ENCODE assay signal across 8 cellular contexts in genomic region chr9:7626571-7627029, GRCh38.
A peak's percentile ranks its signal among the peaks of the same experiment; 100 is the strongest.
DNase-seq lines count a peak whose midpoint lies in the region; ATAC-seq lines count a peak whose summit lies in the region.
"Not testable (repeated sequence)": the region's sequence is repeated elsewhere in the genome, so short reads cannot be mapped to it uniquely, and the experiment has no call there.

No MANE protein-coding gene starts in this region.

- POLR2A ChIA-PET in naive thymus-derived CD4-positive, alpha-beta T cell (lab: Charles Lee), result interaction anchor here (0.9 to 2.7 kb wide), 4 partner anchors 9 to 163 kb away, joined by 3 to 16 read pairs (median 3); no protein-coding TSS in a partner anchor

- DNase-seq in T-helper 9 cell, result peak; percentile 23
- peak; percentile 65 for DNase-seq in activated CD8-positive, alpha-beta memory T cell treated with anti-CD3 and anti-CD28 coated beads for 24 hours
- peak; percentile 42 for DNase-seq in activated effector memory CD4-positive, alpha-beta T cell treated with Interleukin-2 at 50 U/mL for 16 hours
- DNase-seq in effector CD8-positive, alpha-beta T cell (lab: John Stamatoyannopoulos, UW), result peak; percentile 5
- DNase-seq in naive thymus-derived CD4-positive, alpha-beta T cell, result peak; percentile 9 to 84 (median 74)
- peak in 2 of 3 experiments; percentile 4 to 25 for DNase-seq in stimulated activated CD4-positive, alpha-beta T cell treated with anti-CD3 and anti-CD28 coated beads, TNF-alpha, amount 100 ng/mL, for 24 hours (ENCODE audit: low read depth in 3 of 3)
- DNase-seq in stimulated activated naive CD8-positive, alpha-beta T cell treated with anti-CD3 and anti-CD28 coated beads, Interleukin-15, amount 100 ng/mL, for 72 hours, result peak; percentile 6 to 43

- H3K27me3 ChIP-seq in naive thymus-derived CD4-positive, alpha-beta T cell (ENCODE audit: control insufficient read depth in 2 of 2, insufficient read depth in 2 of 2, low read length in 2 of 2), result not testable (repeated sequence)

- H3K36me3 Mint-ChIP-seq in naive thymus-derived CD4-positive, alpha-beta T cell, result peaks cover 29 to 56% (median 39%) of the 10 kb centered on the region in 5 donors

- H3K4me3 Mint-ChIP-seq in naive thymus-derived CD4-positive, alpha-beta T cell, result peak overlapping the region; percentile 47 to 87 (median 79)
- H3K4me3 Mint-ChIP-seq in stimulated activated naive CD8-positive, alpha-beta T cell treated with anti-CD3 and anti-CD28 coated beads, Interleukin-15, amount 100 ng/mL, for 72 hours, result peak overlapping the region; percentile 55 to 67

- peaks cover 0 to 16% (median 0%) of the 10 kb centered on the region in 5 donors for H3K27me3 Mint-ChIP-seq in naive thymus-derived CD4-positive, alpha-beta T cell
- H3K27me3 Mint-ChIP-seq in stimulated activated naive CD8-positive, alpha-beta T cell treated with anti-CD3 and anti-CD28 coated beads, Interleukin-15, amount 100 ng/mL, for 72 hours, result not testable (repeated sequence)

- not testable (repeated sequence) for H3K9me3 ChIP-seq in naive thymus-derived CD4-positive, alpha-beta T cell (ENCODE audit: control insufficient read depth in 2 of 3, low read length in 3 of 3)

- H3K4me1 ChIP-seq in naive thymus-derived CD4-positive, alpha-beta T cell (ENCODE audit: control insufficient read depth in 2 of 2, insufficient read depth in 2 of 2, low read length in 2 of 2), result peaks cover 10 to 15% of the 10 kb centered on the region in 2 donors

- peaks cover 16 to 39% (median 30%) of the 10 kb centered on the region in 7 donors for H3K4me1 Mint-ChIP-seq in naive thymus-derived CD4-positive, alpha-beta T cell
- peaks cover 24% of the 10 kb centered on the region for H3K4me1 Mint-ChIP-seq in stimulated activated naive CD8-positive, alpha-beta T cell treated with anti-CD3 and anti-CD28 coated beads, Interleukin-15, amount 100 ng/mL, for 72 hours

- intact Hi-C loops in naive thymus-derived CD4-positive, alpha-beta T cell (cut with micrococcal nuclease), result loop anchor here (1.0 to 5.0 kb wide), 5 partner anchors 12 to 350 kb away; partner anchors contain the start of gene DMAC1 (in 1 of the 2)

- H3K27ac ChIP-seq in naive thymus-derived CD4-positive, alpha-beta T cell (ENCODE audit: low read depth, low read length), result peak overlapping the region; percentile 52

- not testable (repeated sequence) for H3K36me3 ChIP-seq in naive thymus-derived CD4-positive, alpha-beta T cell (ENCODE audit: control insufficient read depth in 2 of 3, insufficient read depth in 3 of 3, low read length in 3 of 3)

- peak; percentile 59 for ATAC-seq in GM18502 (IDR thresholded peaks at IDR 0.05; ENCODE audit: poor library complexity, unreplicated experiment)
- peak; percentile 69 for ATAC-seq in naive thymus-derived CD4-positive, alpha-beta T cell
- ATAC-seq in stimulated activated naive CD8-positive, alpha-beta T cell treated with anti-CD3 and anti-CD28 coated beads, Interleukin-15, amount 100 ng/mL, for 72 hours, result peak; percentile 63

- H3K27ac Mint-ChIP-seq in naive thymus-derived CD4-positive, alpha-beta T cell, result peak overlapping the region; percentile 68 to 92 (median 90)
- peak overlapping the region; percentile 47 to 72 for H3K27ac Mint-ChIP-seq in stimulated activated naive CD8-positive, alpha-beta T cell treated with anti-CD3 and anti-CD28 coated beads, Interleukin-15, amount 100 ng/mL, for 72 hours

- H3K9me3 Mint-ChIP-seq in naive thymus-derived CD4-positive, alpha-beta T cell, result peaks cover 24 to 78% (median 55%) of the 10 kb centered on the region in 11 donors
- peaks cover 36 to 53% of the 10 kb centered on the region in 2 donors for H3K9me3 Mint-ChIP-seq in stimulated activated naive CD8-positive, alpha-beta T cell treated with anti-CD3 and anti-CD28 coated beads, Interleukin-15, amount 100 ng/mL, for 72 hours

- CTCF ChIA-PET in naive thymus-derived CD4-positive, alpha-beta T cell (lab: Charles Lee), result interaction anchor here (0.6 to 3.3 kb wide), 4 partner anchors 12 to 603 kb away, joined by 3 to 14 read pairs (median 4); no protein-coding TSS in a partner anchor

- H3K4me3 ChIP-seq in naive thymus-derived CD4-positive, alpha-beta T cell (ENCODE audit: low read length), result peak overlapping the region; percentile 46

Comparison
In these comparisons a context has a peak if more than half of its experiments do, and no peak if none do; other contexts are left out.
1. Peak in every context shown above with its lines: DNase-seq, ATAC-seq, H3K4me3 ChIP-seq and H3K27ac ChIP-seq.
2. DNase-seq: peak in every context shown above with its lines; median percentile 74 in naive thymus-derived CD4-positive, alpha-beta T cell; 65 in activated CD8-positive, alpha-beta memory T cell treated with anti-CD3 and anti-CD28 coated beads for 24 hours; 42 in activated effector memory CD4-positive, alpha-beta T cell treated with Interleukin-2 at 50 U/mL for 16 hours; 24 in stimulated activated naive CD8-positive, alpha-beta T cell treated with anti-CD3 and anti-CD28 coated beads, Interleukin-15, amount 100 ng/mL, for 72 hours; 23 in T-helper 9 cell; 14 in stimulated activated CD4-positive, alpha-beta T cell treated with anti-CD3 and anti-CD28 coated beads, TNF-alpha, amount 100 ng/mL, for 24 hours; 5 in effector CD8-positive, alpha-beta T cell.